ENCODE assay signal across 1 cellular context in the genomic region with DNA sequence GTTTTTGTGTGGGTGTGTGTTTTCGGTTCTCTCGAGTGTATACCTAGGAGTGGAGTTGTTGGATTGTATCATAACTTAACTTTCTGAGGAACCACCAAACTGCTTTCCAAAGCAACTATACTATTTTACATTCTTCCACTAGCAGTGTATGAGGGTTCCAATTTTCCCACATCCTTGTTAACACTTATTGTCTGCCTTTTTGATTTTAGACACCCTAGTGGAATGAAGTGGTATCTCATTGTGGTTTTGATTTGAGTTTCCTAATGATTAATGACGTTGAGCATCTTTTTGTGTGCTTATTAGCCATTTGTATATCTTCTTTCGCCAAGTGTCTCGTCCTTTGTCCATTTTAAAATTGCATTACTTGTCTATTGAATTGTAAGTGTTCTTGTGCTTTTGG.
TF ChIP-seq lines count a peak whose summit lies in the region.

No MANE protein-coding gene starts in this region.

TF ChIP-seq in A549, 52 proteins besides CTCF, POLR2A, EP300 and RAD21 (continued from another document):
- TF ChIP-seq, protein P1, sequence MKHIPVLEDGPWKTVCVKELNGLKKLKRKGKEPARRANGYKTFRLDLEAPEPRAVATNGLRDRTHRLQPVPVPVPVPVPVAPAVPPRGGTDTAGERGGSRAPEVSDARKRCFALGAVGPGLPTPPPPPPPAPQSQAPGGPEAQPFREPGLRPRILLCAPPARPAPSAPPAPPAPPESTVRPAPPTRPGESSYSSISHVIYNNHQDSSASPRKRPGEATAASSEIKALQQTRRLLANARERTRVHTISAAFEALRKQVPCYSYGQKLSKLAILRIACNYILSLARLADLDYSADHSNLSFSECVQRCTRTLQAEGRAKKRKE (CRISPR knock-in tag; IDR thresholded peaks at IDR 0.05; ENCODE audit: low read depth): no peak
- TF ChIP-seq KDM5A (IDR thresholded peaks at IDR 0.05) (no peak), MYC (IDR thresholded peaks at IDR 0.05; ENCODE audit: borderline replicate concordance, low read length) (no peak), RARB (CRISPR knock-in tag; IDR thresholded peaks at IDR 0.05) (no peak), NFE2L2 (conservative IDR thresholded peaks at IDR 0.05; ENCODE audit: low read length) (no peak), RFX5 (IDR thresholded peaks at IDR 0.05) (no peak), HOXA7 (CRISPR knock-in tag; IDR thresholded peaks at IDR 0.05) (no peak), PHF8 (IDR thresholded peaks at IDR 0.05; ENCODE audit: borderline replicate concordance, low read depth) (no peak), EHMT2 (IDR thresholded peaks at IDR 0.05; ENCODE audit: low read depth) (no peak), FOSB (CRISPR knock-in tag; IDR thresholded peaks at IDR 0.05) (no peak), NR3C1 (IDR thresholded peaks at IDR 0.05) (no peak), CBX8 (IDR thresholded peaks at IDR 0.05) (no peak), NPAS2 (CRISPR knock-in tag; IDR thresholded peaks at IDR 0.05; ENCODE audit: borderline replicate concordance) (no peak), HOXB13 (CRISPR knock-in tag; IDR thresholded peaks at IDR 0.05; ENCODE audit: low read depth) (no peak)
- TF ChIP-seq, protein P2, sequence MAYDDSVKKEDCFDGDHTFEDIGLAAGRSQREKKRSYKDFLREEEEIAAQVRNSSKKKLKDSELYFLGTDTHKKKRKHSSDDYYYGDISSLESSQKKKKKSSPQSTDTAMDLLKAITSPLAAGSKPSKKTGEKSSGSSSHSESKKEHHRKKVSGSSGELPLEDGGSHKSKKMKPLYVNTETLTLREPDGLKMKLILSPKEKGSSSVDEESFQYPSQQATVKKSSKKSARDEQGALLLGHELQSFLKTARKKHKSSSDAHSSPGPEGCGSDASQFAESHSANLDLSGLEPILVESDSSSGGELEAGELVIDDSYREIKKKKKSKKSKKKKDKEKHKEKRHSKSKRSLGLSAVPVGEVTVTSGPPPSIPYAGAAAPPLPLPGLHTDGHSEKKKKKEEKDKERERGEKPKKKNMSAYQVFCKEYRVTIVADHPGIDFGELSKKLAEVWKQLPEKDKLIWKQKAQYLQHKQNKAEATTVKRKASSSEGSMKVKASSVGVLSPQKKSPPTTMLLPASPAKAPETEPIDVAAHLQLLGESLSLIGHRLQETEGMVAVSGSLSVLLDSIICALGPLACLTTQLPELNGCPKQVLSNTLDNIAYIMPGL (CRISPR knock-in tag; IDR thresholded peaks at IDR 0.05; ENCODE audit: borderline replicate concordance): no peak
- TF ChIP-seq, protein P3, sequence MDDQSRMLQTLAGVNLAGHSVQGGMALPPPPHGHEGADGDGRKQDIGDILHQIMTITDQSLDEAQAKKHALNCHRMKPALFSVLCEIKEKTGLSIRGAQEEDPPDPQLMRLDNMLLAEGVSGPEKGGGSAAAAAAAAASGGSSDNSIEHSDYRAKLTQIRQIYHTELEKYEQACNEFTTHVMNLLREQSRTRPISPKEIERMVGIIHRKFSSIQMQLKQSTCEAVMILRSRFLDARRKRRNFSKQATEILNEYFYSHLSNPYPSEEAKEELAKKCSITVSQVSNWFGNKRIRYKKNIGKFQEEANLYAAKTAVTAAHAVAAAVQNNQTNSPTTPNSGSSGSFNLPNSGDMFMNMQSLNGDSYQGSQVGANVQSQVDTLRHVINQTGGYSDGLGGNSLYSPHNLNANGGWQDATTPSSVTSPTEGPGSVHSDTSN (IDR thresholded peaks at IDR 0.05): no peak
